19 cellular contexts compared by ENCODE assay signal in genomic region chr9:17588395-17588794, GRCh38.
"Had no signal": no experiment of that assay in that cellular context is flagged by ENCODE, and none has a peak within 500 bp of the region (broad histone marks: within the 10 kb centered on the region; RNA-seq: fewer than 3 reads in every experiment).

No MANE protein-coding gene starts in this region.

- H3K4me3 ChIP-seq: dorsolateral prefrontal cortex, heart left ventricle, spleen, testis, tibial nerve, upper lobe of right lung, vagina had no signal

- H3K27me3 ChIP-seq: dorsolateral prefrontal cortex, heart left ventricle, spleen, testis, tibial nerve, upper lobe of right lung, vagina had no signal

- DNase-seq: cortex of kidney; dorsolateral prefrontal cortex; effector CD8-positive, alpha-beta T cell; foreskin melanocyte; heart left ventricle; hippocampal formation; kidney glomerular epithelial cell; naive thymus-derived CD4-positive, alpha-beta T cell; nephron progenitor cell; posterior cingulate gyrus; spleen; stimulated activated CD4-positive, alpha-beta T cell treated with anti-CD3 and anti-CD28 coated beads, Interleukin-15, amount 100 ng/mL, for 24 hours; stimulated activated CD4-positive, alpha-beta T cell treated with anti-CD3 and anti-CD28 coated beads, Interleukin-1b, Interleukin-23, amount 100 ng/mL, for 48 hours; stimulated activated CD4-positive, alpha-beta T cell treated with anti-CD3 and anti-CD28 coated beads, Interleukin-4, amount 100 ng/mL, for 24 hours; stimulated activated naive CD8-positive, alpha-beta T cell treated with anti-CD3 and anti-CD28 coated beads, Interleukin-15, amount 100 ng/mL, for 72 hours; testis; upper lobe of right lung had no signal

- H3K36me3 ChIP-seq: heart left ventricle, spleen, tibial nerve, upper lobe of right lung, vagina had no signal

- H3K27ac ChIP-seq: heart left ventricle, spleen, testis, tibial nerve, upper lobe of right lung, vagina had no signal

- H3K9me3 ChIP-seq: heart left ventricle, testis, tibial nerve, upper lobe of right lung, vagina had no signal
